ENCODE assay signal across 8 cellular contexts in the genomic region with DNA sequence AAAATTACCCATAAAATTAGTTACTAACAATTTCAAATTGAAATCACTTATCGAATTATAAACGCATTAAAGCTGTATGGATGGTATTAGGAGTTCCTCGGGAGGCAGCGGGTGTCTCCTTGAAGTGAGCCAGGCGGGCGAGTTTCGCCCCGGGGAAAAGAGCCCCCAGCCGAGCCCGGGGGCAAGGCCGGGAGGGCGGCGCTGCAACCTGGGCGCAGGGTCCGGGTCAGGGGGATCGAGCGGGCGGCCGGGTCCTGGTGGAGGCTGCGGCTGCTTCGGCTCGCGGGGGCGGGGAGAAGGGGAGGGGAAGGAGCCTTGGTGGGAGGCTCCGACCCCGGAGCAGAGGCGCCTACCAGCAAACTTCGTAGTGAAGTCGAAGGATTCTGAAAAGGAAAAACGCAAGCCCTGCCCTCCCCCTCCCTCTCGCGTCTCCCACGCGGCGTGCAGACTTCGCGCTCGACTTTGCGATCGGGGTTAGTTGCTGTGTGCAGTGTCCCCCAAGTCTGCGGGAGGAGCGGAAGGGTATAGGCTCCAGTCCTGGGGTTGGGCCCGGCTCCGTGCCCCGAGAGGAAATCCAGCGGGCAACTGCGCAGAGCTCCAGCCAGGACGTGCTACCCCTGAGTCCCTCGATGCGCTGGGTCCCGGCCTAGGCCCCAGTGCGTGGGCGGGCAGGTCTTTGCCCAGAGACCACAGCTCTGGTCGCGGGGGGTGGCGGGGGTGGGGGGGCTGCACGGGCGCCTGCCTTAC.
DNase-seq lines count a peak whose midpoint lies in the region; ATAC-seq and TF ChIP-seq lines count a peak whose summit lies in the region.

No MANE protein-coding gene starts in this region.

- DNase-seq in Right ventricle myocardium inferior (ENCODE audit: missing footprints) (no peak), cardiac septum (ENCODE audit: low spot score) (no peak), dorsolateral prefrontal cortex (peak in 1 of 10 donors; percentile 41), mucosa of gallbladder (ENCODE audit: low spot score) (peak; percentile 51), vagina (ENCODE audit: extremely low spot score in 2 of 2) (no peak), COR-L47 (lab: John Stamatoyannopoulos, UW) (no peak)
- DNase-seq in activated naive CD4-positive, alpha-beta T cell treated with anti-CD3 and anti-CD28 coated beads, Interleukin-2, amount 50 U/mL, for 16 hours, result no peak

- H3K27ac ChIP-seq in dorsolateral prefrontal cortex (peak overlapping the region in 1 of 59 donors; percentile 89), vagina (peak overlapping the region; percentile 95)

- H3K4me1 ChIP-seq in vagina, result peaks cover 17% of the 10 kb centered on the region

- ATAC-seq in Right ventricle myocardium inferior, result peak; percentile 37
- ATAC-seq in GM21515 (IDR thresholded peaks at IDR 0.05; ENCODE audit: unreplicated experiment), result no peak

- peaks cover 0 to 13% of the 10 kb centered on the region in 2 donors for H3K36me3 ChIP-seq in vagina

- TF ChIP-seq CTCF in dorsolateral prefrontal cortex (IDR thresholded peaks at IDR 0.05 in 54 of 56, conservative IDR thresholded peaks at IDR 0.05 in 2 of 56; ENCODE audit: low read depth in 1 of 56, partially characterized antibody in 56 of 56) (peak in 9 of 56 donors; percentile 0 to 7 (median 4)), vagina (IDR thresholded peaks at IDR 0.05) (no peak)

- intact Hi-C loops in Right ventricle myocardium inferior (cut with DNase I) (loop anchor here (2.0 to 10.0 kb wide), 5 partner anchors 143 to 1267 kb away; no protein-coding TSS in a partner anchor), cardiac septum (cut with DNase I) (loop anchor here (2.0 to 5.0 kb wide), 5 partner anchors 78 to 1075 kb away; a partner anchor contains a TSS), dorsolateral prefrontal cortex (cut with DNase I) (loop anchor here (2.0 to 5.0 kb wide), 4 partner anchors 141 to 933 kb away; a partner anchor contains a TSS), vagina (cut with DNase I) (loop anchor here (2.0 to 5.0 kb wide), 3 partner anchors 117 to 1077 kb away; no protein-coding TSS in a partner anchor)

- no peak for TF ChIP-seq POLR2A in vagina (IDR thresholded peaks at IDR 0.05)

- H3K27me3 ChIP-seq in dorsolateral prefrontal cortex (peaks cover 23 to 79% (median 58%) of the 10 kb centered on the region in 45 donors), vagina (no peaks in the 10 kb centered on the region)

- H3K9me3 ChIP-seq in vagina, result no peaks in the 10 kb centered on the region

- H3K4me3 ChIP-seq in dorsolateral prefrontal cortex (peak overlapping the region; percentile 22 to 72 (median 52)), vagina (peak overlapping the region; percentile 53 to 80)
